ENCODE assay signal across 26 cellular contexts in the genomic region with DNA sequence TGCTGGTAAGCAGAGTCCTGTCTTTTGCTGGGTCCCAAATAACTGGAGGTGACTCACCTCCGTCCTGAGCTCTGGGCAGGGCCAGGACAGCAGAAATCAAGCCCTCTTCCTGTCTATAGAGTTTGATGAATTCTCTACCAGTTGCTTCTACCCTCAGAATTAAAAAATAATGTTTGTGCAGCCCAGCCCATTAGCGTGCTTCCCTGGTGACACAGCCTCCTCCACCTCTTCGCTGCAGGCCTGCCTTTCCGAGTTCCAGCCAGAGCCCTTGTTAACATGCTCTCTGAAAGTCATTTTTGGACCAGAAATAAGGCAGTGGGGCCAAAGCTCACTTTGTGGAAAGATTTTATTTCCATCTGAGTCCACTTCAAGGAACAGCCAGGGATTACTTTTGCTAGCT.
A peak's percentile ranks its signal among the peaks of the same experiment; 100 is the strongest.
DNase-seq lines count a peak whose midpoint lies in the region; ATAC-seq, FAIRE-seq and TF ChIP-seq lines count a peak whose summit lies in the region.
"Had no signal": no experiment of that assay in that cellular context is flagged by ENCODE, and none has a peak within 500 bp of the region (broad histone marks: within the 10 kb centered on the region; RNA-seq: fewer than 3 reads in every experiment).

No MANE protein-coding gene starts in this region.

- DNase-seq in AG09309 (ENCODE audit: low read depth), result peak; percentile 47
- DNase-seq in GM04504 (ENCODE audit: low read depth), result peak; percentile 52
- peak; percentile 79 for DNase-seq in astrocyte (ENCODE audit: low read depth)
- peak; percentile 63 for DNase-seq in medulla oblongata (ENCODE audit: extremely low spot score)
- DNase-seq in NCI-H2196 (lab: John Stamatoyannopoulos, UW; ENCODE audit: unreplicated experiment), result no peak
- DNase-seq in SHP77 (lab: John Stamatoyannopoulos, UW), result no peak
- DNase-seq: activated CD4-positive, CD25-positive, alpha-beta regulatory T cell treated with anti-CD3 and anti-CD28 coated beads, Interleukin-2, amount 50 U/mL, for 72 hours; activated CD8-positive, alpha-beta memory T cell treated with anti-CD3 and anti-CD28 coated beads for 24 hours; activated T-cell treated with anti-CD3 and anti-CD28 coated beads, Interleukin-2, amount 50 U/mL, for 72 hours; AML-193; brain microvascular endothelial cell; Calu3; dermis blood vessel endothelial cell; HCEC 1CT; NCI-H146; NCI-H345; PC-9; retina; stimulated activated CD4-positive, alpha-beta T cell treated with anti-CD3 and anti-CD28 coated beads, Interleukin-15, amount 100 ng/mL, for 24 hours; T1000 had no signal

- no peaks in the 10 kb centered on the region for H3K27me3 ChIP-seq in astrocyte (ENCODE audit: insufficient read depth, low read length)
- H3K27me3 ChIP-seq: brain microvascular endothelial cell had no signal

- no peak overlapping the region for H3K27ac Mint-ChIP-seq in astrocyte (ENCODE audit: unreplicated experiment)
- H3K27ac Mint-ChIP-seq: activated naive CD4-positive, alpha-beta T cell treated with anti-CD3 and anti-CD28 coated beads, Interleukin-2, amount 50 U/mL, for 72 hours; activated T-cell treated with anti-CD3 and anti-CD28 coated beads, Interleukin-2, amount 50 U/mL, for 72 hours; stimulated activated effector memory CD8-positive, alpha-beta T cell treated with anti-CD3 and anti-CD28 coated beads, Interleukin-12 subunit alpha, Interleukin-12 subunit beta, amount 100 ng/mL, for 72 hours had no signal

- no peaks in the 10 kb centered on the region for H4K20me1 ChIP-seq in astrocyte (ENCODE audit: insufficient read depth, low read length)

- peaks cover 14% of the 10 kb centered on the region for H3K4me1 ChIP-seq in astrocyte (ENCODE audit: insufficient read depth, low read length)

- H3K27ac ChIP-seq in astrocyte (ENCODE audit: low read depth, low read length), result no peak overlapping the region
- H3K27ac ChIP-seq: brain microvascular endothelial cell, PC-9 had no signal

- no peak overlapping the region for H2AFZ ChIP-seq in astrocyte (ENCODE audit: low read depth, low read length)
- H2AFZ ChIP-seq: PC-9 had no signal

- H3K9ac ChIP-seq in astrocyte (ENCODE audit: low read length), result no peak overlapping the region

- H3K9me3 Mint-ChIP-seq in astrocyte (ENCODE audit: unreplicated experiment), result no peaks in the 10 kb centered on the region
- H3K9me3 Mint-ChIP-seq: activated T-cell treated with anti-CD3 and anti-CD28 coated beads, Interleukin-2, amount 50 U/mL, for 72 hours had no signal

- H3K79me2 ChIP-seq in astrocyte (ENCODE audit: insufficient read depth, low read length), result no peaks in the 10 kb centered on the region

- H3K36me3 Mint-ChIP-seq in astrocyte (ENCODE audit: low read depth, unreplicated experiment), result no peaks in the 10 kb centered on the region
- H3K36me3 Mint-ChIP-seq: activated naive CD4-positive, alpha-beta T cell treated with anti-CD3 and anti-CD28 coated beads, Interleukin-2, amount 50 U/mL, for 72 hours; stimulated activated effector memory CD8-positive, alpha-beta T cell treated with anti-CD3 and anti-CD28 coated beads, Interleukin-12 subunit alpha, Interleukin-12 subunit beta, amount 100 ng/mL, for 72 hours had no signal

- no peak overlapping the region for H3K4me3 Mint-ChIP-seq in astrocyte (ENCODE audit: unreplicated experiment)
- H3K4me3 Mint-ChIP-seq: activated T-cell treated with anti-CD3 and anti-CD28 coated beads, Interleukin-2, amount 50 U/mL, for 72 hours; stimulated activated effector memory CD8-positive, alpha-beta T cell treated with anti-CD3 and anti-CD28 coated beads, Interleukin-12 subunit alpha, Interleukin-12 subunit beta, amount 100 ng/mL, for 72 hours had no signal

- H3K4me1 Mint-ChIP-seq in astrocyte (ENCODE audit: low read depth, unreplicated experiment), result peaks cover 5% of the 10 kb centered on the region
- H3K4me1 Mint-ChIP-seq: stimulated activated effector memory CD8-positive, alpha-beta T cell treated with anti-CD3 and anti-CD28 coated beads, Interleukin-12 subunit alpha, Interleukin-12 subunit beta, amount 100 ng/mL, for 72 hours had no signal

- H3K27me3 Mint-ChIP-seq in astrocyte (ENCODE audit: low read depth, unreplicated experiment), result peaks cover 3% of the 10 kb centered on the region

- ATAC-seq in HG02798 (IDR thresholded peaks at IDR 0.05; ENCODE audit: poor library complexity, unreplicated experiment) (no peak), GM21360 (IDR thresholded peaks at IDR 0.05; ENCODE audit: unreplicated experiment) (no peak)
- ATAC-seq: activated naive CD4-positive, alpha-beta T cell treated with anti-CD3 and anti-CD28 coated beads, Interleukin-2, amount 50 U/mL, for 72 hours; activated T-cell treated with anti-CD3 and anti-CD28 coated beads, Interleukin-2, amount 50 U/mL, for 72 hours; stimulated activated effector memory CD8-positive, alpha-beta T cell treated with anti-CD3 and anti-CD28 coated beads, Interleukin-12 subunit alpha, Interleukin-12 subunit beta, amount 100 ng/mL, for 72 hours had no signal

- no peaks in the 10 kb centered on the region for H3K36me3 ChIP-seq in astrocyte (ENCODE audit: insufficient read depth, low read length)
- H3K36me3 ChIP-seq: brain microvascular endothelial cell had no signal

- H3K9me3 ChIP-seq in astrocyte (ENCODE audit: insufficient read depth, low read depth, low read length), result no peaks in the 10 kb centered on the region

- no peak overlapping the region for H3K4me2 ChIP-seq in astrocyte (ENCODE audit: low read length)
- H3K4me2 ChIP-seq: PC-9 had no signal

- TF ChIP-seq CTCF in AG09309 (IDR thresholded peaks at IDR 0.05; ENCODE audit: control insufficient read depth, insufficient read depth, low read depth, low read length, missing control alignments) (no peak), astrocyte (IDR thresholded peaks at IDR 0.05; ENCODE audit: insufficient read depth, low read depth, low read length) (no peak)

- no peak for FAIRE-seq in astrocyte (lab: Jason Lieb, UNC)
- FAIRE-seq: G401.6, GM12891 had no signal

- H3K4me3 ChIP-seq in AG09309 (ENCODE audit: control insufficient read depth, low read depth, low read length), result no peak overlapping the region
- no peak overlapping the region for H3K4me3 ChIP-seq in astrocyte (ENCODE audit: insufficient read depth, low read depth, low read length)
- H3K4me3 ChIP-seq: PC-9 had no signal

Comparison
In these comparisons a context has a peak if more than half of its experiments do, and no peak if none do; other contexts are left out.
1. DNase-seq: peak in AG09309 (single experiment), GM04504 (single experiment), astrocyte (single experiment) and medulla oblongata (single experiment); none in NCI-H2196 (single experiment) and SHP77 (0 of 2).